In genomic region chr2:231039821-231040364, GRCh38 we compare ENCODE assay signal across 1 cellular context.
TF ChIP-seq lines count a peak whose summit lies in the region.

No MANE protein-coding gene starts in this region.

TF ChIP-seq in liver, 16 proteins besides CTCF, POLR2A, EP300 and RAD21:
- no peak for TF ChIP-seq TAF1 (conservative IDR thresholded peaks at IDR 0.05)
- TF ChIP-seq EGR1 (IDR thresholded peaks at IDR 0.05; ENCODE audit: low read depth in 2 of 2), result peak in 1 of 2 donors; percentile 57
- TF ChIP-seq RXRA (IDR thresholded peaks at IDR 0.05), result peak; percentile 99
- TF ChIP-seq ATF3 (IDR thresholded peaks at IDR 0.05), result peak; percentile 52
- TF ChIP-seq SP1 (IDR thresholded peaks at IDR 0.05), result peak; percentile 96
- TF ChIP-seq FOXA2 (IDR thresholded peaks at IDR 0.05), result peak; percentile 59
- peak; percentile 72 for TF ChIP-seq HNF4G (IDR thresholded peaks at IDR 0.05)
- TF ChIP-seq, protein P1, sequence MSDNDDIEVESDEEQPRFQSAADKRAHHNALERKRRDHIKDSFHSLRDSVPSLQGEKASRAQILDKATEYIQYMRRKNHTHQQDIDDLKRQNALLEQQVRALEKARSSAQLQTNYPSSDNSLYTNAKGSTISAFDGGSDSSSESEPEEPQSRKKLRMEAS (IDR thresholded peaks at IDR 0.05), result peak; percentile 82
- TF ChIP-seq GABPA (IDR thresholded peaks at IDR 0.05 in 1 of 2, conservative IDR thresholded peaks at IDR 0.05 in 1 of 2), result peak in 1 of 2 donors; percentile 67
- peak; percentile 70 for TF ChIP-seq NR2F2 (IDR thresholded peaks at IDR 0.05)
- peak; percentile 82 for TF ChIP-seq REST (IDR thresholded peaks at IDR 0.05)
- peak; percentile 94 to 97 for TF ChIP-seq HNF4A (conservative IDR thresholded peaks at IDR 0.05)
- TF ChIP-seq YY1 (IDR thresholded peaks at IDR 0.05), result peak; percentile 81
- peak; percentile 76 for TF ChIP-seq FOXA1 (IDR thresholded peaks at IDR 0.05)
- TF ChIP-seq JUND (IDR thresholded peaks at IDR 0.05), result peak; percentile 83 to 88
- peak; percentile 77 for TF ChIP-seq ZBTB33 (IDR thresholded peaks at IDR 0.05)
